19 cellular contexts compared by ENCODE assay signal in the genomic region with DNA sequence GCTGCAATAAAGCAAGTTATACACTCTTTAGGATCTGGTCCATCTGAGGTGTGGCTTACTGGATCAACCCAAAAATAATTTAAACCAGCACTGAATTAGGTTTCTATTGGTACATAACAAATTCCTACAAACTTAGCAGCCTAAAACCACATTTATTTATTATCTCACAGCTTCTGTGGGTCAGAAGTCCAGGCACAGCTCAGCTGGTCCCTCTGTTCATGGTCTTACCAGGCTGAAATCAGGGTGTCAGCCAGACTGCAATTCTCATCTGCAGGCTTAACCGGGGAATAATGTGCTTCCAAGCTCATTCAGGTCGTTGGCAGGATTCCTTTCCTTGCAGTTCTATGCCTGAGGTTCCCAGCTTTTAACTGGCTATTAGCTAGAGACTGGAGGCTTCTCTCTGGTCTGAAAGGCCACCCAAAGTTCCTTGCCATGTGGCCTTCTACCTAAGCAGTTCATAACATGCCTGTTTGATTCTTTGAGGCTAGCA.
A peak's percentile ranks its signal among the peaks of the same experiment; 100 is the strongest.
DNase-seq lines count a peak whose midpoint lies in the region; ATAC-seq and TF ChIP-seq lines count a peak whose summit lies in the region.
"Had no signal": no experiment of that assay in that cellular context is flagged by ENCODE, and none has a peak within 500 bp of the region (broad histone marks: within the 10 kb centered on the region; RNA-seq: fewer than 3 reads in every experiment).

No MANE protein-coding gene starts in this region.

- H3K27me3 ChIP-seq in SJCRH30 (no peaks in the 10 kb centered on the region), right lobe of liver (no peaks in the 10 kb centered on the region)

- no peak for TF ChIP-seq POLR2A in right lobe of liver (IDR thresholded peaks at IDR 0.05)

- H3K4me1 ChIP-seq in SJCRH30: peaks cover 34% of the 10 kb centered on the region
- no peaks in the 10 kb centered on the region for H3K4me1 ChIP-seq in right lobe of liver
- H3K4me1 ChIP-seq: Caco-2 had no signal

- ATAC-seq in GM21576 (IDR thresholded peaks at IDR 0.05; ENCODE audit: unreplicated experiment): no peak
- no peak for ATAC-seq in right lobe of liver
- ATAC-seq: CD8-positive, alpha-beta T cell had no signal

- TF ChIP-seq CTCF in right lobe of liver (IDR thresholded peaks at IDR 0.05): no peak

- no peaks in the 10 kb centered on the region; the same call in 1 of the 2 replicates for H3K9me3 ChIP-seq in SJCRH30 (replicated peaks)
- no peaks in the 10 kb centered on the region for H3K9me3 ChIP-seq in right lobe of liver
- H3K9me3 ChIP-seq: Caco-2 had no signal

- 22% methylated on average over 1 of the region's 2 CpGs for WGBS in right lobe of liver (ENCODE audit: insufficient coverage, low coverage, low lambda C conversion rate, missing lambda C conversion rate)

- DNase-seq in Ammon's horn (ENCODE audit: low spot score) (peak; percentile 20), SJCRH30 (peak; percentile 20 to 38), astrocyte of the hippocampus (ENCODE audit: low read depth, low spot score) (peak; percentile 16), medulla oblongata (ENCODE audit: extremely low spot score) (peak; percentile 12), cortex of kidney (lab: John Stamatoyannopoulos, UW) (no peak), right lobe of liver (no peak), NCI-H187 treated with DMSO at 0.1 percent for 48 hours (lab: John Stamatoyannopoulos, UW) (no peak)
- DNase-seq: Caco-2; CD4-positive, CD25-positive, alpha-beta regulatory T cell; CD8-positive, alpha-beta T cell; DMS153; DND-41; GF-D8; GM23248; H7; HCEC 1CT had no signal

- H3K27ac ChIP-seq in SJCRH30 (peak overlapping the region; percentile 32; the same call in 1 of the 2 replicates), right lobe of liver (no peak overlapping the region)
- H3K27ac ChIP-seq: 22Rv1, C4-2B, GM23248 had no signal

- intact Hi-C loops in right lobe of liver (cut with DNase I): no loop called here

- H3K36me3 ChIP-seq in SJCRH30: no peaks in the 10 kb centered on the region
- H3K36me3 ChIP-seq in right lobe of liver: no peaks in the 10 kb centered on the region

- H3K4me3 ChIP-seq in SJCRH30: no peak overlapping the region
- no peak overlapping the region for H3K4me3 ChIP-seq in right lobe of liver
- H3K4me3 ChIP-seq: GM23248 had no signal

Comparison
In these comparisons a context has a peak if more than half of its experiments do, and no peak if none do; other contexts are left out.
1. DNase-seq: peak in Ammon's horn (single experiment), SJCRH30 (2 of 2), astrocyte of the hippocampus (single experiment) and medulla oblongata (single experiment); none in cortex of kidney (single experiment), right lobe of liver (0 of 3) and NCI-H187 treated with DMSO at 0.1 percent for 48 hours (single experiment).